ENCODE assay signal across 8 cellular contexts in genomic region chr4:26858947-26859401, GRCh38. TPM values are rescaled to one million over a fixed set of nuclear protein-coding genes. Genes with fewer than 3 reads are reported as not detected.
DNase-seq lines count a peak whose midpoint lies in the region; FAIRE-seq and TF ChIP-seq lines count a peak whose summit lies in the region.

No MANE protein-coding gene starts in this region.

- H3K9me3 ChIP-seq in OCI-LY1 (ENCODE audit: low read length): no peaks in the 10 kb centered on the region
- H3K9me3 ChIP-seq in endocrine pancreas (ENCODE audit: control insufficient read depth, low read length): no peaks in the 10 kb centered on the region

- H4K20me1 ChIP-seq in OCI-LY1 (ENCODE audit: insufficient read depth, low read length): no peaks in the 10 kb centered on the region

- H3K27me3 ChIP-seq in OCI-LY1 (ENCODE audit: insufficient read depth, low read length) (no peaks in the 10 kb centered on the region), endocrine pancreas (ENCODE audit: control insufficient read depth, insufficient read depth, low read length) (no peaks in the 10 kb centered on the region)

- peaks cover 27% of the 10 kb centered on the region for H3K79me2 ChIP-seq in OCI-LY1 (ENCODE audit: insufficient read depth, low read length)

- no peak for TF ChIP-seq POLR2A in GM12891 (IDR thresholded peaks at IDR 0.05; ENCODE audit: low read depth, low read length)

- H3K9ac ChIP-seq in OCI-LY1 (ENCODE audit: low read length) (peak overlapping the region; percentile 98), endocrine pancreas (ENCODE audit: control insufficient read depth, insufficient read depth, low read length) (no peak overlapping the region)

- FAIRE-seq in GM12891 (lab: Jason Lieb, UNC): no peak

- H3K4me3 ChIP-seq in OCI-LY1 (ENCODE audit: low read depth, low read length, poor library complexity, severe bottlenecking) (peak overlapping the region; percentile 93), endocrine pancreas (ENCODE audit: control insufficient read depth, insufficient read depth, low read length) (peak overlapping the region; percentile 92), retinal pigment epithelial cell (ENCODE audit: low read length) (peak overlapping the region; percentile 89)

- H3K9me2 ChIP-seq in OCI-LY1 (ENCODE audit: low read depth, low read length): no peaks in the 10 kb centered on the region

- DNase-seq in NCI-H1105 treated with DMSO at 0.1 percent for 48 hours (lab: John Stamatoyannopoulos, UW) (peak; percentile 21), NCI-H1105 (lab: John Stamatoyannopoulos, UW) (no peak), retinal pigment epithelial cell (ENCODE audit: low read depth) (no peak), GM12891 (ENCODE audit: insufficient read length, low spot score) (no peak), EL (no peak)
- no peak for DNase-seq in activated CD8-positive, alpha-beta memory T cell treated with anti-CD3 and anti-CD28 coated beads for 24 hours

- H3F3A ChIP-seq in OCI-LY1 (ENCODE audit: insufficient read depth, low read length): no peaks in the 10 kb centered on the region

- H3K36me3 ChIP-seq in OCI-LY1 (ENCODE audit: insufficient read depth, low read length) (no peaks in the 10 kb centered on the region), endocrine pancreas (ENCODE audit: control insufficient read depth, insufficient read depth, low read length) (no peaks in the 10 kb centered on the region)

- no peak overlapping the region for H2AFZ ChIP-seq in OCI-LY1 (ENCODE audit: low read length)

- H3K4me2 ChIP-seq in OCI-LY1 (ENCODE audit: low read length): peak overlapping the region; percentile 94

- H3K4me1 ChIP-seq in OCI-LY1 (ENCODE audit: insufficient read depth, low read length, severe bottlenecking): peaks cover 26% of the 10 kb centered on the region
- peaks cover 30% of the 10 kb centered on the region for H3K4me1 ChIP-seq in endocrine pancreas (ENCODE audit: control insufficient read depth, insufficient read depth, low read length)

- TF ChIP-seq CTCF in OCI-LY1 (IDR thresholded peaks at IDR 0.05; ENCODE audit: low read length): no peak
- TF ChIP-seq CTCF in retinal pigment epithelial cell (conservative IDR thresholded peaks at IDR 0.05; ENCODE audit: low read depth, low read length): no peak

- peak overlapping the region; percentile 92 for H3K27ac ChIP-seq in OCI-LY1 (ENCODE audit: low read depth, low read length, poor library complexity, severe bottlenecking)

TF ChIP-seq in GM12891, 5 proteins besides CTCF, POLR2A, EP300 and RAD21:
- TF ChIP-seq POLR2AphosphoS5 (IDR thresholded peaks at IDR 0.05; ENCODE audit: low read depth, low read length) (no peak), SPI1 (IDR thresholded peaks at IDR 0.05; ENCODE audit: low read depth, low read length) (no peak), POU2F2 (IDR thresholded peaks at IDR 0.05; ENCODE audit: low read depth, low read length) (no peak), TAF1 (IDR thresholded peaks at IDR 0.05; ENCODE audit: low read depth, low read length) (no peak), PAX5 (IDR thresholded peaks at IDR 0.05; ENCODE audit: insufficient read depth, low read length, severe bottlenecking) (no peak)

RNA-seq across cellular contexts. Expression of gene STIM2, which starts 1.7 kb away (rescaled TPM):
- polyA plus RNA-seq in GM12891 (2012; ENCODE audit: low read depth, missing spikeins): 18.5 TPM
